Comparison of ENCODE assay signal across 1 cellular context in the genomic region with DNA sequence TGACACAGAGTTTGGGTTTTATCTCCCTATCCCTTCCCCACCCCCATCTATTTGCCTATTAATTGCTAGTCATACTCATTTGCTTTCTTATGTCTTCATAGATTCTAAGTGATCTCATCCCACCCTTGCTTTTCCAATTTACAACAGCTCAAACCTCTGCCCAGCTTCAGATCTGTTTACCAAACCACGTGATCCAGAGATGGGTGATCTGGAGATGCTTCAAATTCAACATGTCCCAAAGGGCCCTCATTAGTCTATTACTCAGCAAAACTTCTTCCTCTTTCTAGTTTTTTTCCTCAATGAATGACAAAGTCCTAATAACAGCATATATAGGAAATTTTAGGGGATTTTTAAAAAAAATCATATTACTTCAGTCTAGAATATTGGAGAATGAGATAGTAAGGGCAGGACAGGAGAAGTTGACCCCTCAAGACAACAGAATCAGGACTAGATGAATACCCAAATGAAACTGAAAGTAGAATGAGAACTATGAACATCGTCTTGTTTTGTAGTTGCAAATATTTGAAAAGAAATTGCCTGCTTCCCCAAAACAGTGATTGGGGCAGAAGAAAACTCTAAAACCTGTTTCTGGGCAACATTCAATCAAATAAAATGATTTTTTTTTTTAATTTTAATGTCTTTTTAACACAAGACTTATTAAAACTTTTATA.
A peak's percentile ranks its signal among the peaks of the same experiment; 100 is the strongest.
TF ChIP-seq lines count a peak whose summit lies in the region.

No MANE protein-coding gene starts in this region.

TF ChIP-seq in K562, 482 proteins besides CTCF, POLR2A, EP300 and RAD21 (continued from another document and continues in another):
- peak; percentile 79 for TF ChIP-seq RAD51 (IDR thresholded peaks at IDR 0.05; ENCODE audit: borderline replicate concordance, low read depth)
- no peak for TF ChIP-seq ZBTB1 (CRISPR knock-in tag; IDR thresholded peaks at IDR 0.05; ENCODE audit: borderline replicate concordance, low read depth)
- TF ChIP-seq, protein P1, sequence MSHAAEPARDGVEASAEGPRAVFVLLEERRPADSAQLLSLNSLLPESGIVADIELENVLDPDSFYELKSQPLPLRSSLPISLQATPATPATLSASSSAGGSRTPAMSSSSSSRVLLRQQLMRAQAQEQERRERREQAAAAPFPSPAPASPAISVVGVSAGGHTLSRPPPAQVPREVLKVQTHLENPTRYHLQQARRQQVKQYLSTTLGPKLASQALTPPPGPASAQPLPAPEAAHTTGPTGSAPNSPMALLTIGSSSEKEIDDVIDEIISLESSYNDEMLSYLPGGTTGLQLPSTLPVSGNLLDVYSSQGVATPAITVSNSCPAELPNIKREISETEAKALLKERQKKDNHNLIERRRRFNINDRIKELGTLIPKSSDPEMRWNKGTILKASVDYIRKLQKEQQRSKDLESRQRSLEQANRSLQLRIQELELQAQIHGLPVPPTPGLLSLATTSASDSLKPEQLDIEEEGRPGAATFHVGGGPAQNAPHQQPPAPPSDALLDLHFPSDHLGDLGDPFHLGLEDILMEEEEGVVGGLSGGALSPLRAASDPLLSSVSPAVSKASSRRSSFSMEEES (CRISPR knock-in tag; IDR thresholded peaks at IDR 0.05) = peak; percentile 89
- peak; percentile 71; the same call in 1 of the 2 replicates for TF ChIP-seq TOE1 (IDR thresholded peaks at IDR 0.05; ENCODE audit: borderline replicate concordance)
- TF ChIP-seq TOE1 (CRISPR knock-in tag; IDR thresholded peaks at IDR 0.05; ENCODE audit: borderline replicate concordance, low read depth) = no peak
- TF ChIP-seq MAFF (IDR thresholded peaks at IDR 0.05; ENCODE audit: low read length) = peak; percentile 7; the same call in 1 of the 2 replicates
- no peak for TF ChIP-seq HDAC3 (IDR thresholded peaks at IDR 0.05; ENCODE audit: borderline replicate concordance, partially characterized antibody)
- TF ChIP-seq ZKSCAN1 (IDR thresholded peaks at IDR 0.05; ENCODE audit: low read depth, low read length) = no peak
- no peak for TF ChIP-seq RFX1 (IDR thresholded peaks at IDR 0.05)
- no peak for TF ChIP-seq MEF2D (tag; conservative IDR thresholded peaks at IDR 0.05; ENCODE audit: low read depth)
- no peak for TF ChIP-seq ILK (tag; IDR thresholded peaks at IDR 0.05; ENCODE audit: borderline replicate concordance, low read depth)
- TF ChIP-seq TEAD1 (CRISPR knock-in tag; IDR thresholded peaks at IDR 0.05) = no peak
- TF ChIP-seq, protein P2, sequence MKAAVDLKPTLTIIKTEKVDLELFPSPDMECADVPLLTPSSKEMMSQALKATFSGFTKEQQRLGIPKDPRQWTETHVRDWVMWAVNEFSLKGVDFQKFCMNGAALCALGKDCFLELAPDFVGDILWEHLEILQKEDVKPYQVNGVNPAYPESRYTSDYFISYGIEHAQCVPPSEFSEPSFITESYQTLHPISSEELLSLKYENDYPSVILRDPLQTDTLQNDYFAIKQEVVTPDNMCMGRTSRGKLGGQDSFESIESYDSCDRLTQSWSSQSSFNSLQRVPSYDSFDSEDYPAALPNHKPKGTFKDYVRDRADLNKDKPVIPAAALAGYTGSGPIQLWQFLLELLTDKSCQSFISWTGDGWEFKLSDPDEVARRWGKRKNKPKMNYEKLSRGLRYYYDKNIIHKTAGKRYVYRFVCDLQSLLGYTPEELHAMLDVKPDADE (conservative IDR thresholded peaks at IDR 0.05; ENCODE audit: control insufficient read depth, low read depth, low read length) = no peak
- TF ChIP-seq, protein P3, sequence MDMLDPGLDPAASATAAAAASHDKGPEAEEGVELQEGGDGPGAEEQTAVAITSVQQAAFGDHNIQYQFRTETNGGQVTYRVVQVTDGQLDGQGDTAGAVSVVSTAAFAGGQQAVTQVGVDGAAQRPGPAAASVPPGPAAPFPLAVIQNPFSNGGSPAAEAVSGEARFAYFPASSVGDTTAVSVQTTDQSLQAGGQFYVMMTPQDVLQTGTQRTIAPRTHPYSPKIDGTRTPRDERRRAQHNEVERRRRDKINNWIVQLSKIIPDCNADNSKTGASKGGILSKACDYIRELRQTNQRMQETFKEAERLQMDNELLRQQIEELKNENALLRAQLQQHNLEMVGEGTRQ (CRISPR knock-in tag; IDR thresholded peaks at IDR 0.05) = peak; percentile 55; the same call in 1 of the 2 replicates
- no peak for TF ChIP-seq ERF (CRISPR knock-in tag; IDR thresholded peaks at IDR 0.05)
- TF ChIP-seq, protein P4, sequence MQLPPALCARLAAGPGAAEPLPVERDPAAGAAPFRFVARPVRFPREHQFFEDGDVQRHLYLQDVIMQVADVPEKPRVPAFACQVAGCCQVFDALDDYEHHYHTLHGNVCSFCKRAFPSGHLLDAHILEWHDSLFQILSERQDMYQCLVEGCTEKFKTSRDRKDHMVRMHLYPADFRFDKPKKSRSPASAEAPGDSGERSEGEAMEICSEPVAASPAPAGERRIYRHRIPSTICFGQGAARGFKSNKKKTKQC (CRISPR knock-in tag; IDR thresholded peaks at IDR 0.05) = no peak
- no peak for TF ChIP-seq ELF1 (tag; IDR thresholded peaks at IDR 0.05)
- no peak for TF ChIP-seq ZSCAN32 (CRISPR knock-in tag; IDR thresholded peaks at IDR 0.05)
- no peak for TF ChIP-seq ZNF830 (CRISPR knock-in tag; IDR thresholded peaks at IDR 0.05)
- TF ChIP-seq, protein P5, sequence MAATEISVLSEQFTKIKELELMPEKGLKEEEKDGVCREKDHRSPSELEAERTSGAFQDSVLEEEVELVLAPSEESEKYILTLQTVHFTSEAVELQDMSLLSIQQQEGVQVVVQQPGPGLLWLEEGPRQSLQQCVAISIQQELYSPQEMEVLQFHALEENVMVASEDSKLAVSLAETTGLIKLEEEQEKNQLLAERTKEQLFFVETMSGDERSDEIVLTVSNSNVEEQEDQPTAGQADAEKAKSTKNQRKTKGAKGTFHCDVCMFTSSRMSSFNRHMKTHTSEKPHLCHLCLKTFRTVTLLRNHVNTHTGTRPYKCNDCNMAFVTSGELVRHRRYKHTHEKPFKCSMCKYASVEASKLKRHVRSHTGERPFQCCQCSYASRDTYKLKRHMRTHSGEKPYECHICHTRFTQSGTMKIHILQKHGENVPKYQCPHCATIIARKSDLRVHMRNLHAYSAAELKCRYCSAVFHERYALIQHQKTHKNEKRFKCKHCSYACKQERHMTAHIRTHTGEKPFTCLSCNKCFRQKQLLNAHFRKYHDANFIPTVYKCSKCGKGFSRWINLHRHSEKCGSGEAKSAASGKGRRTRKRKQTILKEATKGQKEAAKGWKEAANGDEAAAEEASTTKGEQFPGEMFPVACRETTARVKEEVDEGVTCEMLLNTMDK (IDR thresholded peaks at IDR 0.05; ENCODE audit: borderline replicate concordance, insufficient read depth, low read depth, low read length, poor library complexity, severe bottlenecking) = no peak
- TF ChIP-seq, protein P6, sequence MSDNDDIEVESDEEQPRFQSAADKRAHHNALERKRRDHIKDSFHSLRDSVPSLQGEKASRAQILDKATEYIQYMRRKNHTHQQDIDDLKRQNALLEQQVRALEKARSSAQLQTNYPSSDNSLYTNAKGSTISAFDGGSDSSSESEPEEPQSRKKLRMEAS (CRISPR knock-in tag; IDR thresholded peaks at IDR 0.05) = no peak
- TF ChIP-seq, protein P7, sequence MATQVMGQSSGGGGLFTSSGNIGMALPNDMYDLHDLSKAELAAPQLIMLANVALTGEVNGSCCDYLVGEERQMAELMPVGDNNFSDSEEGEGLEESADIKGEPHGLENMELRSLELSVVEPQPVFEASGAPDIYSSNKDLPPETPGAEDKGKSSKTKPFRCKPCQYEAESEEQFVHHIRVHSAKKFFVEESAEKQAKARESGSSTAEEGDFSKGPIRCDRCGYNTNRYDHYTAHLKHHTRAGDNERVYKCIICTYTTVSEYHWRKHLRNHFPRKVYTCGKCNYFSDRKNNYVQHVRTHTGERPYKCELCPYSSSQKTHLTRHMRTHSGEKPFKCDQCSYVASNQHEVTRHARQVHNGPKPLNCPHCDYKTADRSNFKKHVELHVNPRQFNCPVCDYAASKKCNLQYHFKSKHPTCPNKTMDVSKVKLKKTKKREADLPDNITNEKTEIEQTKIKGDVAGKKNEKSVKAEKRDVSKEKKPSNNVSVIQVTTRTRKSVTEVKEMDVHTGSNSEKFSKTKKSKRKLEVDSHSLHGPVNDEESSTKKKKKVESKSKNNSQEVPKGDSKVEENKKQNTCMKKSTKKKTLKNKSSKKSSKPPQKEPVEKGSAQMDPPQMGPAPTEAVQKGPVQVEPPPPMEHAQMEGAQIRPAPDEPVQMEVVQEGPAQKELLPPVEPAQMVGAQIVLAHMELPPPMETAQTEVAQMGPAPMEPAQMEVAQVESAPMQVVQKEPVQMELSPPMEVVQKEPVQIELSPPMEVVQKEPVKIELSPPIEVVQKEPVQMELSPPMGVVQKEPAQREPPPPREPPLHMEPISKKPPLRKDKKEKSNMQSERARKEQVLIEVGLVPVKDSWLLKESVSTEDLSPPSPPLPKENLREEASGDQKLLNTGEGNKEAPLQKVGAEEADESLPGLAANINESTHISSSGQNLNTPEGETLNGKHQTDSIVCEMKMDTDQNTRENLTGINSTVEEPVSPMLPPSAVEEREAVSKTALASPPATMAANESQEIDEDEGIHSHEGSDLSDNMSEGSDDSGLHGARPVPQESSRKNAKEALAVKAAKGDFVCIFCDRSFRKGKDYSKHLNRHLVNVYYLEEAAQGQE (CRISPR knock-in tag; IDR thresholded peaks at IDR 0.05; ENCODE audit: low read depth) = no peak
- TF ChIP-seq TCFL5 (CRISPR knock-in tag; conservative IDR thresholded peaks at IDR 0.05) = no peak
- TF ChIP-seq, protein P8, sequence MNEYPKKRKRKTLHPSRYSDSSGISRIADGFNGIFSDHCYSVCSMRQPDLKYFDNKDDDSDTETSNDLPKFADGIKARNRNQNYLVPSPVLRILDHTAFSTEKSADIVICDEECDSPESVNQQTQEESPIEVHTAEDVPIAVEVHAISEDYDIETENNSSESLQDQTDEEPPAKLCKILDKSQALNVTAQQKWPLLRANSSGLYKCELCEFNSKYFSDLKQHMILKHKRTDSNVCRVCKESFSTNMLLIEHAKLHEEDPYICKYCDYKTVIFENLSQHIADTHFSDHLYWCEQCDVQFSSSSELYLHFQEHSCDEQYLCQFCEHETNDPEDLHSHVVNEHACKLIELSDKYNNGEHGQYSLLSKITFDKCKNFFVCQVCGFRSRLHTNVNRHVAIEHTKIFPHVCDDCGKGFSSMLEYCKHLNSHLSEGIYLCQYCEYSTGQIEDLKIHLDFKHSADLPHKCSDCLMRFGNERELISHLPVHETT (CRISPR knock-in tag; conservative IDR thresholded peaks at IDR 0.05 in 1 of 2, IDR thresholded peaks at IDR 0.05 in 1 of 2) = no peak
- TF ChIP-seq ZNF766 (CRISPR knock-in tag; conservative IDR thresholded peaks at IDR 0.05) = no peak; the same call in 1 of the 2 replicates
- TF ChIP-seq CEBPG (CRISPR knock-in tag; IDR thresholded peaks at IDR 0.05) = no peak
- no peak for TF ChIP-seq CEBPG (tag; conservative IDR thresholded peaks at IDR 0.05 in 1 of 2, IDR thresholded peaks at IDR 0.05 in 1 of 2)
- peak; percentile 48 for TF ChIP-seq NFE2 (IDR thresholded peaks at IDR 0.05; ENCODE audit: low read depth)
- TF ChIP-seq NCOA1 (IDR thresholded peaks at IDR 0.05; ENCODE audit: low read depth) = no peak
- TF ChIP-seq BMI1 (IDR thresholded peaks at IDR 0.05; ENCODE audit: low read length) = no peak
- TF ChIP-seq, protein P9, sequence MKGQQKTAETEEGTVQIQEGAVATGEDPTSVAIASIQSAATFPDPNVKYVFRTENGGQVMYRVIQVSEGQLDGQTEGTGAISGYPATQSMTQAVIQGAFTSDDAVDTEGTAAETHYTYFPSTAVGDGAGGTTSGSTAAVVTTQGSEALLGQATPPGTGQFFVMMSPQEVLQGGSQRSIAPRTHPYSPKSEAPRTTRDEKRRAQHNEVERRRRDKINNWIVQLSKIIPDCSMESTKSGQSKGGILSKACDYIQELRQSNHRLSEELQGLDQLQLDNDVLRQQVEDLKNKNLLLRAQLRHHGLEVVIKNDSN (CRISPR knock-in tag; IDR thresholded peaks at IDR 0.05) = peak; percentile 22; the same call in 1 of the 2 replicates
- TF ChIP-seq, protein P10, sequence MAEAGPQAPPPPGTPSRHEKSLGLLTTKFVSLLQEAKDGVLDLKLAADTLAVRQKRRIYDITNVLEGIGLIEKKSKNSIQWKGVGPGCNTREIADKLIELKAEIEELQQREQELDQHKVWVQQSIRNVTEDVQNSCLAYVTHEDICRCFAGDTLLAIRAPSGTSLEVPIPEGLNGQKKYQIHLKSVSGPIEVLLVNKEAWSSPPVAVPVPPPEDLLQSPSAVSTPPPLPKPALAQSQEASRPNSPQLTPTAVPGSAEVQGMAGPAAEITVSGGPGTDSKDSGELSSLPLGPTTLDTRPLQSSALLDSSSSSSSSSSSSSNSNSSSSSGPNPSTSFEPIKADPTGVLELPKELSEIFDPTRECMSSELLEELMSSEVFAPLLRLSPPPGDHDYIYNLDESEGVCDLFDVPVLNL (CRISPR knock-in tag; IDR thresholded peaks at IDR 0.05; ENCODE audit: low read depth) = no peak
- TF ChIP-seq, protein P11, sequence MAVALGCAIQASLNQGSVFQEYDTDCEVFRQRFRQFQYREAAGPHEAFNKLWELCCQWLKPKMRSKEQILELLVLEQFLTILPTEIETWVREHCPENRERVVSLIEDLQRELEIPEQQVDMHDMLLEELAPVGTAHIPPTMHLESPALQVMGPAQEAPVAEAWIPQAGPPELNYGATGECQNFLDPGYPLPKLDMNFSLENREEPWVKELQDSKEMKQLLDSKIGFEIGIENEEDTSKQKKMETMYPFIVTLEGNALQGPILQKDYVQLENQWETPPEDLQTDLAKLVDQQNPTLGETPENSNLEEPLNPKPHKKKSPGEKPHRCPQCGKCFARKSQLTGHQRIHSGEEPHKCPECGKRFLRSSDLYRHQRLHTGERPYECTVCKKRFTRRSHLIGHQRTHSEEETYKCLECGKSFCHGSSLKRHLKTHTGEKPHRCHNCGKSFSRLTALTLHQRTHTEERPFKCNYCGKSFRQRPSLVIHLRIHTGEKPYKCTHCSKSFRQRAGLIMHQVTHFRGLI (CRISPR knock-in tag; IDR thresholded peaks at IDR 0.05) = no peak
- TF ChIP-seq ZNF311 (CRISPR knock-in tag; IDR thresholded peaks at IDR 0.05) = no peak
- no peak for TF ChIP-seq ZNF584 (CRISPR knock-in tag; IDR thresholded peaks at IDR 0.05; ENCODE audit: low read depth)
- TF ChIP-seq NFXL1 (CRISPR knock-in tag; IDR thresholded peaks at IDR 0.05) = no peak
- TF ChIP-seq, protein P12, sequence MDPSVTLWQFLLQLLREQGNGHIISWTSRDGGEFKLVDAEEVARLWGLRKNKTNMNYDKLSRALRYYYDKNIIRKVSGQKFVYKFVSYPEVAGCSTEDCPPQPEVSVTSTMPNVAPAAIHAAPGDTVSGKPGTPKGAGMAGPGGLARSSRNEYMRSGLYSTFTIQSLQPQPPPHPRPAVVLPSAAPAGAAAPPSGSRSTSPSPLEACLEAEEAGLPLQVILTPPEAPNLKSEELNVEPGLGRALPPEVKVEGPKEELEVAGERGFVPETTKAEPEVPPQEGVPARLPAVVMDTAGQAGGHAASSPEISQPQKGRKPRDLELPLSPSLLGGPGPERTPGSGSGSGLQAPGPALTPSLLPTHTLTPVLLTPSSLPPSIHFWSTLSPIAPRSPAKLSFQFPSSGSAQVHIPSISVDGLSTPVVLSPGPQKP (CRISPR knock-in tag; IDR thresholded peaks at IDR 0.05) = no peak
- no peak for TF ChIP-seq MBD2 (IDR thresholded peaks at IDR 0.05; ENCODE audit: borderline replicate concordance, low read depth)
- TF ChIP-seq PURB (CRISPR knock-in tag; IDR thresholded peaks at IDR 0.05; ENCODE audit: low read depth) = no peak
- no peak for TF ChIP-seq ZBTB17 (CRISPR knock-in tag; IDR thresholded peaks at IDR 0.05)
- no peak for TF ChIP-seq SPI1 (IDR thresholded peaks at IDR 0.05; ENCODE audit: borderline replicate concordance, low read depth, low read length)
- no peak for TF ChIP-seq TEAD4 (IDR thresholded peaks at IDR 0.05; ENCODE audit: low read length)
- TF ChIP-seq TEAD4 (CRISPR knock-in tag; IDR thresholded peaks at IDR 0.05; ENCODE audit: borderline replicate concordance) = no peak
- no peak for TF ChIP-seq ZNF699 (CRISPR knock-in tag; IDR thresholded peaks at IDR 0.05; ENCODE audit: insufficient replicate concordance)
- TF ChIP-seq CBFA2T2 (conservative IDR thresholded peaks at IDR 0.05) = no peak
- TF ChIP-seq C11orf30 (IDR thresholded peaks at IDR 0.05; ENCODE audit: low read depth) = no peak; the same call in 1 of the 2 replicates
